ENCODE assay signal across 9 cellular contexts in the genomic region with DNA sequence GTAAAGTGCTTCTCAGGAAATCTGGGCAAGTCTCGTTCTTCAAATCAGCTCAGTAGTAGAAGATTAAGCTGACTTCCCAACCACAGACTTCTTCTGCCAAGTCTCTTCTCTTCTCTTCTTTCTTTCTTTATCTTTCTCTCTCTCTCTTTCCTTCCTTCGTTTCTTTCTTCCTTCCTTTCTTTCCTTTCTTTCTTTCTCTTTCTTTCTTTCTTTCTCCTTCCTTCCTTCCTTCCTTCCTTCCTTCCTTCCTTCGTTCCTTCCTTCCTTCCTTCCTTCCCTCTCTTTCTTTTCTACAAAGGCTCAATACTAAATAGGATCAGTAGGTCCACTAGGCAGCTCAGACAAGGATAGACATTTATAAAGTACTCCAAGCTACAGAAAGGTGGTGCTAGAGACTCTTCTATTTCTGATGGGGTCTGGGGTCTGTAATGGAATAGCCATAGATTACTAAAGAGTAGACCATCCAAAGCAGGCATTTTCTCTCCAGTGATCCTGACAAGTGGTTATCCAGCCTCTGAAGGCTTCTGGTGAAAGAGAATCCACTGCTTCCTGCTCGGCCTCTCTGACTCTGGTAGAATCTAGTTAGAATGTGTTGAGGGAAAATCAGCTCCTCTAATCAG.
DNase-seq lines count a peak whose midpoint lies in the region; ATAC-seq and TF ChIP-seq lines count a peak whose summit lies in the region.
"Had no signal": no experiment of that assay in that cellular context is flagged by ENCODE, and none has a peak within 500 bp of the region (broad histone marks: within the 10 kb centered on the region; RNA-seq: fewer than 3 reads in every experiment).

No MANE protein-coding gene starts in this region.

- H3K27me3 ChIP-seq in PC-3 (ENCODE audit: low read length) = no peaks in the 10 kb centered on the region
- no peaks in the 10 kb centered on the region for H3K27me3 ChIP-seq in ascending aorta

- in situ Hi-C loops in Caki2 (cut with HindIII; ENCODE audit: low pct_unique_long_range_greater_than_20kb, low sequenced_read_pairs) = no loop called here

- peak; percentile 58 for ATAC-seq in HG02571 (IDR thresholded peaks at IDR 0.05; ENCODE audit: unreplicated experiment)
- ATAC-seq in PC-3 = peak; percentile 13; the same call in 1 of the 2 replicates

- intact Hi-C loops in PC-3 (cut with micrococcal nuclease) = loop anchor here (1.0 to 10.0 kb wide), 4 partner anchors 291 to 550 kb away; no protein-coding TSS in a partner anchor
- intact Hi-C loops in ascending aorta (cut with DNase I) = no loop called here

- H3K4me2 ChIP-seq in PC-3 (ENCODE audit: low read length) = no peak overlapping the region

- H3K79me2 ChIP-seq in PC-3 (ENCODE audit: low read length) = no peaks in the 10 kb centered on the region

- H3K4me1 ChIP-seq in PC-3 (ENCODE audit: insufficient read depth, low read length) = peaks cover 80% of the 10 kb centered on the region
- no peaks in the 10 kb centered on the region for H3K4me1 ChIP-seq in ascending aorta

- BruUV-seq in PC-3 (replicated peaks; lab: Mats Ljungman, UMichigan) = no TSS peak

- peak; percentile 22 for DNase-seq in Caki2 (ENCODE audit: low read depth)
- peak; percentile 67 for DNase-seq in PC-3
- peak; percentile 44 for DNase-seq in iPS DF 4.7 (ENCODE audit: extremely low read depth, low spot score)
- DNase-seq in inferior parietal cortex (ENCODE audit: extremely low spot score) = no peak
- DNase-seq in stimulated activated CD4-positive, alpha-beta T cell treated with anti-CD3 and anti-CD28 coated beads, Interleukin-2, amount 100 ng/mL, for 24 hours = no peak
- no peak for DNase-seq in ascending aorta (ENCODE audit: low spot score in 2 of 2)
- DNase-seq in ecto neural progenitor cell (ENCODE audit: low spot score) = no peak

- H3K36me3 ChIP-seq in PC-3 (ENCODE audit: low read depth, low read length) (no peaks in the 10 kb centered on the region), ascending aorta (no peaks in the 10 kb centered on the region)

- H3K4me3 ChIP-seq in PC-3 (ENCODE audit: low read length) (no peak overlapping the region), ascending aorta (no peak overlapping the region)

- H4K20me1 ChIP-seq in PC-3 (ENCODE audit: low read length) = no peaks in the 10 kb centered on the region

- CTCF ChIA-PET in PC-3 (lab: Charles Lee) = interaction anchor here (0.9 to 1.8 kb wide), 6 partner anchors 20 to 676 kb away, joined by 3 to 11 read pairs (median 4); no protein-coding TSS in a partner anchor

- no peaks in the 10 kb centered on the region for H3F3A ChIP-seq in PC-3 (ENCODE audit: low read length, unreplicated experiment)

- H3K9ac ChIP-seq in PC-3 (ENCODE audit: low read length) = no peak overlapping the region

- peak; percentile 87 for TF ChIP-seq CTCF in PC-3 (conservative IDR thresholded peaks at IDR 0.05; ENCODE audit: low read depth, low read length)
- TF ChIP-seq CTCF in ascending aorta (IDR thresholded peaks at IDR 0.05) = peak in 1 of 3 experiments; percentile 26

- H3K9me2 ChIP-seq in PC-3 (replicated peaks; ENCODE audit: low read length) = no peaks in the 10 kb centered on the region

- H2AFZ ChIP-seq in PC-3 (ENCODE audit: low read length) = no peak overlapping the region

- no peaks in the 10 kb centered on the region for H3K9me3 ChIP-seq in PC-3 (ENCODE audit: low read length)
- H3K9me3 ChIP-seq in ascending aorta = no peaks in the 10 kb centered on the region

- POLR2A ChIA-PET in PC-3 (lab: Charles Lee; ENCODE audit: unreplicated experiment) = no interaction called here

- H3K27ac ChIP-seq in PC-3 (ENCODE audit: low read length) = peak overlapping the region; percentile 39
- H3K27ac ChIP-seq in ascending aorta = no peak overlapping the region
- H3K27ac ChIP-seq: HL-60 had no signal

Comparison
In these comparisons a context has a peak if more than half of its experiments do, and no peak if none do; other contexts are left out.
1. DNase-seq: peak in Caki2 (single experiment), PC-3 (single experiment) and iPS DF 4.7 (single experiment); none in inferior parietal cortex (single experiment), stimulated activated CD4-positive, alpha-beta T cell treated with anti-CD3 and anti-CD28 coated beads, Interleukin-2, amount 100 ng/mL, for 24 hours (0 of 2), ascending aorta (0 of 2) and ecto neural progenitor cell (single experiment).